In the genomic region with DNA sequence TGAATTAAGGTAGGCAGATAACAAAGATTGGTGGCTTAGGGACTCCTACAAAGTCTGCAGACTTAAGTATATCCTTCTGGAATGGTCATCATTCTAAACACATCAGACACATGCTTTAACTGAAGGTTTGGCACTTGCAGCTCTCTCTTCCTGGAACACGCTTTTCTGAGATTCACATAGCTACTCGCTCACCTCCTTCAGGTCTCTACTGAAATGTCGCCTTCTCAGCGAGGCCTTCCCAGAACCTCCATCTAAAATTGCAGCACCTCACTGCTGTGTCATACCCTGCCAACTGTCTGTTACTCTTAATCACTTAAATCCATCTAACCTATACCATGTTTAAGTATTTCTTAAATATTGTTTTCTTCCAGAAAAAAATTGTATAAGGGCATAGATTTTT, we compare ENCODE assay signal across 1 cellular context.
TF ChIP-seq lines count a peak whose summit lies in the region.

No MANE protein-coding gene starts in this region.

TF ChIP-seq in H1, 55 proteins besides CTCF, POLR2A, EP300 and RAD21:
- TF ChIP-seq BRCA1 (IDR thresholded peaks at IDR 0.05; ENCODE audit: low read depth, low read length): no peak
- no peak for TF ChIP-seq SAP30 (IDR thresholded peaks at IDR 0.05; ENCODE audit: insufficient read depth, insufficient replicate concordance, low read length)
- TF ChIP-seq SIRT6 (IDR thresholded peaks at IDR 0.05; ENCODE audit: low read length): no peak
- no peak for TF ChIP-seq RBBP5 (IDR thresholded peaks at IDR 0.05; ENCODE audit: borderline replicate concordance, low read depth, low read length)
- TF ChIP-seq KDM5A (IDR thresholded peaks at IDR 0.05; ENCODE audit: low read length): no peak
- TF ChIP-seq ASH2L (IDR thresholded peaks at IDR 0.05; ENCODE audit: low read length): no peak
- TF ChIP-seq, protein P1, sequence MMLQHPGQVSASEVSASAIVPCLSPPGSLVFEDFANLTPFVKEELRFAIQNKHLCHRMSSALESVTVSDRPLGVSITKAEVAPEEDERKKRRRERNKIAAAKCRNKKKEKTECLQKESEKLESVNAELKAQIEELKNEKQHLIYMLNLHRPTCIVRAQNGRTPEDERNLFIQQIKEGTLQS (IDR thresholded peaks at IDR 0.05; ENCODE audit: insufficient read depth, low read depth, low read length): no peak
